1 cellular context compared by ENCODE assay signal in the genomic region with DNA sequence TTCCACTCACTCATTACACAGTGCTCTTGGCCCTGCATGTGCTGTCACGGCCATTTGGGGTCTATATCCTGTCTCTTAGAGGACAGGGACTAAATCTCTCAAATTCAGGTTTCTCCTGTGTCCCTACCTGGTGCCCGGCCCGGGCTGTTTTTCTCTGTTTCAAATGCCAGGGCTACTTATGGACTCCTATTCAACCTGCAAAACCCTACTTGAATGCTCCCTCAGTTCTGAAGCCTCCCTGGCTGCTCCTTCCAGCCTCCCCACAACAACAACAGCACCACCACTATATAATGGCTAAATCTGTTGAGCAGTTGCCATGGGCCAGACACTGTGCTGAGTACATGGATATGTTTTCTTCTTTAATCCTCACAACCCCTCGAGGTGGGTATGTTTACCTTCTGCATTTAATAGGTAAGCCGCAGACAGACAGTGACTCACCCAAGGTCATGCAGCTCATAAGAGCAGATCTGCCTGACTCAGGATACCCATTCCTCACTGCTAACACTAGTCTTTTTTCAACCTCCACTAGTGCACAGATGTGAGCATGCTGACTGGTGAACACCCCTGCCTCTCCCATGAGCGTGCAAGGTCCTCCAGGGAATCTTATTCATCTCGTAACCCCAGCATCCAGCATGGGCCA.
A peak's percentile ranks its signal among the peaks of the same experiment; 100 is the strongest.
TF ChIP-seq lines count a peak whose summit lies in the region.

No MANE protein-coding gene starts in this region.

TF ChIP-seq in HepG2, 621 proteins besides CTCF, POLR2A, EP300 and RAD21 (continued from another document and continues in another):
- TF ChIP-seq, protein P1, sequence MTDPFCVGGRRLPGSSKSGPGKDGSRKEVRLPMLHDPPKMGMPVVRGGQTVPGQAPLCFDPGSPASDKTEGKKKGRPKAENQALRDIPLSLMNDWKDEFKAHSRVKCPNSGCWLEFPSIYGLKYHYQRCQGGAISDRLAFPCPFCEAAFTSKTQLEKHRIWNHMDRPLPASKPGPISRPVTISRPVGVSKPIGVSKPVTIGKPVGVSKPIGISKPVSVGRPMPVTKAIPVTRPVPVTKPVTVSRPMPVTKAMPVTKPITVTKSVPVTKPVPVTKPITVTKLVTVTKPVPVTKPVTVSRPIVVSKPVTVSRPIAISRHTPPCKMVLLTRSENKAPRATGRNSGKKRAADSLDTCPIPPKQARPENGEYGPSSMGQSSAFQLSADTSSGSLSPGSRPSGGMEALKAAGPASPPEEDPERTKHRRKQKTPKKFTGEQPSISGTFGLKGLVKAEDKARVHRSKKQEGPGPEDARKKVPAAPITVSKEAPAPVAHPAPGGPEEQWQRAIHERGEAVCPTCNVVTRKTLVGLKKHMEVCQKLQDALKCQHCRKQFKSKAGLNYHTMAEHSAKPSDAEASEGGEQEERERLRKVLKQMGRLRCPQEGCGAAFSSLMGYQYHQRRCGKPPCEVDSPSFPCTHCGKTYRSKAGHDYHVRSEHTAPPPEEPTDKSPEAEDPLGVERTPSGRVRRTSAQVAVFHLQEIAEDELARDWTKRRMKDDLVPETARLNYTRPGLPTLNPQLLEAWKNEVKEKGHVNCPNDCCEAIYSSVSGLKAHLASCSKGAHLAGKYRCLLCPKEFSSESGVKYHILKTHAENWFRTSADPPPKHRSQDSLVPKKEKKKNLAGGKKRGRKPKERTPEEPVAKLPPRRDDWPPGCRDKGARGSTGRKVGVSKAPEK (CRISPR knock-in tag; IDR thresholded peaks at IDR 0.05; ENCODE audit: borderline replicate concordance) = no peak
- TF ChIP-seq CHD2 (IDR thresholded peaks at IDR 0.05; ENCODE audit: low read depth, low read length) (no peak), ZNF3 (CRISPR knock-in tag; IDR thresholded peaks at IDR 0.05) (no peak), ZFP62 (CRISPR knock-in tag; IDR thresholded peaks at IDR 0.05) (no peak), MYC (CRISPR knock-in tag; IDR thresholded peaks at IDR 0.05; ENCODE audit: borderline replicate concordance) (no peak), YEATS4 (CRISPR knock-in tag; IDR thresholded peaks at IDR 0.05; ENCODE audit: borderline replicate concordance) (no peak), MEIS2 (CRISPR knock-in tag; IDR thresholded peaks at IDR 0.05) (no peak), SP2 (CRISPR knock-in tag; IDR thresholded peaks at IDR 0.05) (no peak), ZBTB1 (CRISPR knock-in tag; IDR thresholded peaks at IDR 0.05; ENCODE audit: borderline replicate concordance) (no peak), POLR2AphosphoS5 (IDR thresholded peaks at IDR 0.05; ENCODE audit: low read depth, low read length) (0 out of 2 replicates have a peak, but pooled peaks have one; percentile 14), MYNN (CRISPR knock-in tag; IDR thresholded peaks at IDR 0.05; ENCODE audit: low read depth) (no peak), ZNF607 (CRISPR knock-in tag; IDR thresholded peaks at IDR 0.05; ENCODE audit: borderline replicate concordance) (0 out of 2 replicates have a peak, but pooled peaks have one; percentile 31), ZBTB3 (CRISPR knock-in tag; IDR thresholded peaks at IDR 0.05; ENCODE audit: borderline replicate concordance, low read depth) (no peak)
- TF ChIP-seq, protein P2, sequence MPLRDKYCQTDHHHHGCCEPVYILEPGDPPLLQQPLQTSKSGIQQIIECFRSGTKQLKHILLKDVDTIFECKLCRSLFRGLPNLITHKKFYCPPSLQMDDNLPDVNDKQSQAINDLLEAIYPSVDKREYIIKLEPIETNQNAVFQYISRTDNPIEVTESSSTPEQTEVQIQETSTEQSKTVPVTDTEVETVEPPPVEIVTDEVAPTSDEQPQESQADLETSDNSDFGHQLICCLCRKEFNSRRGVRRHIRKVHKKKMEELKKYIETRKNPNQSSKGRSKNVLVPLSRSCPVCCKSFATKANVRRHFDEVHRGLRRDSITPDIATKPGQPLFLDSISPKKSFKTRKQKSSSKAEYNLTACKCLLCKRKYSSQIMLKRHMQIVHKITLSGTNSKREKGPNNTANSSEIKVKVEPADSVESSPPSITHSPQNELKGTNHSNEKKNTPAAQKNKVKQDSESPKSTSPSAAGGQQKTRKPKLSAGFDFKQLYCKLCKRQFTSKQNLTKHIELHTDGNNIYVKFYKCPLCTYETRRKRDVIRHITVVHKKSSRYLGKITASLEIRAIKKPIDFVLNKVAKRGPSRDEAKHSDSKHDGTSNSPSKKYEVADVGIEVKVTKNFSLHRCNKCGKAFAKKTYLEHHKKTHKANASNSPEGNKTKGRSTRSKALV (CRISPR knock-in tag; IDR thresholded peaks at IDR 0.05) = no peak
- TF ChIP-seq, protein P3, sequence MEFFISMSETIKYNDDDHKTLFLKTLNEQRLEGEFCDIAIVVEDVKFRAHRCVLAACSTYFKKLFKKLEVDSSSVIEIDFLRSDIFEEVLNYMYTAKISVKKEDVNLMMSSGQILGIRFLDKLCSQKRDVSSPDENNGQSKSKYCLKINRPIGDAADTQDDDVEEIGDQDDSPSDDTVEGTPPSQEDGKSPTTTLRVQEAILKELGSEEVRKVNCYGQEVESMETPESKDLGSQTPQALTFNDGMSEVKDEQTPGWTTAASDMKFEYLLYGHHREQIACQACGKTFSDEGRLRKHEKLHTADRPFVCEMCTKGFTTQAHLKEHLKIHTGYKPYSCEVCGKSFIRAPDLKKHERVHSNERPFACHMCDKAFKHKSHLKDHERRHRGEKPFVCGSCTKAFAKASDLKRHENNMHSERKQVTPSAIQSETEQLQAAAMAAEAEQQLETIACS (CRISPR knock-in tag; IDR thresholded peaks at IDR 0.05) = no peak
- TF ChIP-seq, protein P4, sequence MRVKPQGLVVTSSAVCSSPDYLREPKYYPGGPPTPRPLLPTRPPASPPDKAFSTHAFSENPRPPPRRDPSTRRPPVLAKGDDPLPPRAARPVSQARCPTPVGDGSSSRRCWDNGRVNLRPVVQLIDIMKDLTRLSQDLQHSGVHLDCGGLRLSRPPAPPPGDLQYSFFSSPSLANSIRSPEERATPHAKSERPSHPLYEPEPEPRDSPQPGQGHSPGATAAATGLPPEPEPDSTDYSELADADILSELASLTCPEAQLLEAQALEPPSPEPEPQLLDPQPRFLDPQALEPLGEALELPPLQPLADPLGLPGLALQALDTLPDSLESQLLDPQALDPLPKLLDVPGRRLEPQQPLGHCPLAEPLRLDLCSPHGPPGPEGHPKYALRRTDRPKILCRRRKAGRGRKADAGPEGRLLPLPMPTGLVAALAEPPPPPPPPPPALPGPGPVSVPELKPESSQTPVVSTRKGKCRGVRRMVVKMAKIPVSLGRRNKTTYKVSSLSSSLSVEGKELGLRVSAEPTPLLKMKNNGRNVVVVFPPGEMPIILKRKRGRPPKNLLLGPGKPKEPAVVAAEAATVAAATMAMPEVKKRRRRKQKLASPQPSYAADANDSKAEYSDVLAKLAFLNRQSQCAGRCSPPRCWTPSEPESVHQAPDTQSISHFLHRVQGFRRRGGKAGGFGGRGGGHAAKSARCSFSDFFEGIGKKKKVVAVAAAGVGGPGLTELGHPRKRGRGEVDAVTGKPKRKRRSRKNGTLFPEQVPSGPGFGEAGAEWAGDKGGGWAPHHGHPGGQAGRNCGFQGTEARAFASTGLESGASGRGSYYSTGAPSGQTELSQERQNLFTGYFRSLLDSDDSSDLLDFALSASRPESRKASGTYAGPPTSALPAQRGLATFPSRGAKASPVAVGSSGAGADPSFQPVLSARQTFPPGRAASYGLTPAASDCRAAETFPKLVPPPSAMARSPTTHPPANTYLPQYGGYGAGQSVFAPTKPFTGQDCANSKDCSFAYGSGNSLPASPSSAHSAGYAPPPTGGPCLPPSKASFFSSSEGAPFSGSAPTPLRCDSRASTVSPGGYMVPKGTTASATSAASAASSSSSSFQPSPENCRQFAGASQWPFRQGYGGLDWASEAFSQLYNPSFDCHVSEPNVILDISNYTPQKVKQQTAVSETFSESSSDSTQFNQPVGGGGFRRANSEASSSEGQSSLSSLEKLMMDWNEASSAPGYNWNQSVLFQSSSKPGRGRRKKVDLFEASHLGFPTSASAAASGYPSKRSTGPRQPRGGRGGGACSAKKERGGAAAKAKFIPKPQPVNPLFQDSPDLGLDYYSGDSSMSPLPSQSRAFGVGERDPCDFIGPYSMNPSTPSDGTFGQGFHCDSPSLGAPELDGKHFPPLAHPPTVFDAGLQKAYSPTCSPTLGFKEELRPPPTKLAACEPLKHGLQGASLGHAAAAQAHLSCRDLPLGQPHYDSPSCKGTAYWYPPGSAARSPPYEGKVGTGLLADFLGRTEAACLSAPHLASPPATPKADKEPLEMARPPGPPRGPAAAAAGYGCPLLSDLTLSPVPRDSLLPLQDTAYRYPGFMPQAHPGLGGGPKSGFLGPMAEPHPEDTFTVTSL (CRISPR knock-in tag; IDR thresholded peaks at IDR 0.05; ENCODE audit: borderline replicate concordance) = no peak; the same call in 1 of the 2 replicates
- TF ChIP-seq, protein P5, sequence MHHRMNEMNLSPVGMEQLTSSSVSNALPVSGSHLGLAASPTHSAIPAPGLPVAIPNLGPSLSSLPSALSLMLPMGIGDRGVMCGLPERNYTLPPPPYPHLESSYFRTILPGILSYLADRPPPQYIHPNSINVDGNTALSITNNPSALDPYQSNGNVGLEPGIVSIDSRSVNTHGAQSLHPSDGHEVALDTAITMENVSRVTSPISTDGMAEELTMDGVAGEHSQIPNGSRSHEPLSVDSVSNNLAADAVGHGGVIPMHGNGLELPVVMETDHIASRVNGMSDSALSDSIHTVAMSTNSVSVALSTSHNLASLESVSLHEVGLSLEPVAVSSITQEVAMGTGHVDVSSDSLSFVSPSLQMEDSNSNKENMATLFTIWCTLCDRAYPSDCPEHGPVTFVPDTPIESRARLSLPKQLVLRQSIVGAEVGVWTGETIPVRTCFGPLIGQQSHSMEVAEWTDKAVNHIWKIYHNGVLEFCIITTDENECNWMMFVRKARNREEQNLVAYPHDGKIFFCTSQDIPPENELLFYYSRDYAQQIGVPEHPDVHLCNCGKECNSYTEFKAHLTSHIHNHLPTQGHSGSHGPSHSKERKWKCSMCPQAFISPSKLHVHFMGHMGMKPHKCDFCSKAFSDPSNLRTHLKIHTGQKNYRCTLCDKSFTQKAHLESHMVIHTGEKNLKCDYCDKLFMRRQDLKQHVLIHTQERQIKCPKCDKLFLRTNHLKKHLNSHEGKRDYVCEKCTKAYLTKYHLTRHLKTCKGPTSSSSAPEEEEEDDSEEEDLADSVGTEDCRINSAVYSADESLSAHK (CRISPR knock-in tag; IDR thresholded peaks at IDR 0.05; ENCODE audit: borderline replicate concordance) = no peak
- TF ChIP-seq, protein P6, sequence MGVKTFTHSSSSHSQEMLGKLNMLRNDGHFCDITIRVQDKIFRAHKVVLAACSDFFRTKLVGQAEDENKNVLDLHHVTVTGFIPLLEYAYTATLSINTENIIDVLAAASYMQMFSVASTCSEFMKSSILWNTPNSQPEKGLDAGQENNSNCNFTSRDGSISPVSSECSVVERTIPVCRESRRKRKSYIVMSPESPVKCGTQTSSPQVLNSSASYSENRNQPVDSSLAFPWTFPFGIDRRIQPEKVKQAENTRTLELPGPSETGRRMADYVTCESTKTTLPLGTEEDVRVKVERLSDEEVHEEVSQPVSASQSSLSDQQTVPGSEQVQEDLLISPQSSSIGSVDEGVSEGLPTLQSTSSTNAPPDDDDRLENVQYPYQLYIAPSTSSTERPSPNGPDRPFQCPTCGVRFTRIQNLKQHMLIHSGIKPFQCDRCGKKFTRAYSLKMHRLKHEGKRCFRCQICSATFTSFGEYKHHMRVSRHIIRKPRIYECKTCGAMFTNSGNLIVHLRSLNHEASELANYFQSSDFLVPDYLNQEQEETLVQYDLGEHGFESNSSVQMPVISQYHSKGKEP (CRISPR knock-in tag; IDR thresholded peaks at IDR 0.05) = no peak
- TF ChIP-seq, protein P7, sequence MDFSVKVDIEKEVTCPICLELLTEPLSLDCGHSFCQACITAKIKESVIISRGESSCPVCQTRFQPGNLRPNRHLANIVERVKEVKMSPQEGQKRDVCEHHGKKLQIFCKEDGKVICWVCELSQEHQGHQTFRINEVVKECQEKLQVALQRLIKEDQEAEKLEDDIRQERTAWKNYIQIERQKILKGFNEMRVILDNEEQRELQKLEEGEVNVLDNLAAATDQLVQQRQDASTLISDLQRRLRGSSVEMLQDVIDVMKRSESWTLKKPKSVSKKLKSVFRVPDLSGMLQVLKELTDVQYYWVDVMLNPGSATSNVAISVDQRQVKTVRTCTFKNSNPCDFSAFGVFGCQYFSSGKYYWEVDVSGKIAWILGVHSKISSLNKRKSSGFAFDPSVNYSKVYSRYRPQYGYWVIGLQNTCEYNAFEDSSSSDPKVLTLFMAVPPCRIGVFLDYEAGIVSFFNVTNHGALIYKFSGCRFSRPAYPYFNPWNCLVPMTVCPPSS (IDR thresholded peaks at IDR 0.05) = no peak
- TF ChIP-seq, protein P8, sequence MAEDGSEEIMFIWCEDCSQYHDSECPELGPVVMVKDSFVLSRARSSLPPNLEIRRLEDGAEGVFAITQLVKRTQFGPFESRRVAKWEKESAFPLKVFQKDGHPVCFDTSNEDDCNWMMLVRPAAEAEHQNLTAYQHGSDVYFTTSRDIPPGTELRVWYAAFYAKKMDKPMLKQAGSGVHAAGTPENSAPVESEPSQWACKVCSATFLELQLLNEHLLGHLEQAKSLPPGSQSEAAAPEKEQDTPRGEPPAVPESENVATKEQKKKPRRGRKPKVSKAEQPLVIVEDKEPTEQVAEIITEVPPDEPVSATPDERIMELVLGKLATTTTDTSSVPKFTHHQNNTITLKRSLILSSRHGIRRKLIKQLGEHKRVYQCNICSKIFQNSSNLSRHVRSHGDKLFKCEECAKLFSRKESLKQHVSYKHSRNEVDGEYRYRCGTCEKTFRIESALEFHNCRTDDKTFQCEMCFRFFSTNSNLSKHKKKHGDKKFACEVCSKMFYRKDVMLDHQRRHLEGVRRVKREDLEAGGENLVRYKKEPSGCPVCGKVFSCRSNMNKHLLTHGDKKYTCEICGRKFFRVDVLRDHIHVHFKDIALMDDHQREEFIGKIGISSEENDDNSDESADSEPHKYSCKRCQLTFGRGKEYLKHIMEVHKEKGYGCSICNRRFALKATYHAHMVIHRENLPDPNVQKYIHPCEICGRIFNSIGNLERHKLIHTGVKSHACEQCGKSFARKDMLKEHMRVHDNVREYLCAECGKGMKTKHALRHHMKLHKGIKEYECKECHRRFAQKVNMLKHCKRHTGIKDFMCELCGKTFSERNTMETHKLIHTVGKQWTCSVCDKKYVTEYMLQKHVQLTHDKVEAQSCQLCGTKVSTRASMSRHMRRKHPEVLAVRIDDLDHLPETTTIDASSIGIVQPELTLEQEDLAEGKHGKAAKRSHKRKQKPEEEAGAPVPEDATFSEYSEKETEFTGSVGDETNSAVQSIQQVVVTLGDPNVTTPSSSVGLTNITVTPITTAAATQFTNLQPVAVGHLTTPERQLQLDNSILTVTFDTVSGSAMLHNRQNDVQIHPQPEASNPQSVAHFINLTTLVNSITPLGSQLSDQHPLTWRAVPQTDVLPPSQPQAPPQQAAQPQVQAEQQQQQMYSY (CRISPR knock-in tag; IDR thresholded peaks at IDR 0.05) = no peak
